ENCODE assay signal across 1 cellular context in the genomic region with DNA sequence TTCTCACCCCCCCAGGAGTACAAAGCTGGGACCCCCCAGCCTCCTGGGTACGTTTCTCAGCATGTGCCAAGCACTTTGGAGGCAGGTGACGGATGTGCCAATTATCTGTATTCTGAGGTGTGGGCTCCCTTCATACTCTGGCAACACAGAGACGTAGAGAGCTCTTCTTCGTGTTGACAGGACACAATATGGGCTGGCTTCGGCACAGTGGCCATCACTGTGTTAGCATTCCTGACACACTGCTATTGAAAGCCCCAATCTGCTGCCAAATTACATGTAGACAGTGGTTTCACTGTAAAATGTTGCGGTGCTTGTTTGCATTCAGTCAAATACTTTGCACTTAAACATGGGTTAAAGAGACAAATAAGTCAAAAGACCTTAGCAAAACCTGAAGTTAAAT.
TF ChIP-seq lines count a peak whose summit lies in the region.

No MANE protein-coding gene starts in this region.

TF ChIP-seq in IMR-90, 13 proteins besides CTCF, POLR2A, EP300 and RAD21 (continued from another document):
- TF ChIP-seq, protein P1, sequence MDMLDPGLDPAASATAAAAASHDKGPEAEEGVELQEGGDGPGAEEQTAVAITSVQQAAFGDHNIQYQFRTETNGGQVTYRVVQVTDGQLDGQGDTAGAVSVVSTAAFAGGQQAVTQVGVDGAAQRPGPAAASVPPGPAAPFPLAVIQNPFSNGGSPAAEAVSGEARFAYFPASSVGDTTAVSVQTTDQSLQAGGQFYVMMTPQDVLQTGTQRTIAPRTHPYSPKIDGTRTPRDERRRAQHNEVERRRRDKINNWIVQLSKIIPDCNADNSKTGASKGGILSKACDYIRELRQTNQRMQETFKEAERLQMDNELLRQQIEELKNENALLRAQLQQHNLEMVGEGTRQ (IDR thresholded peaks at IDR 0.05; ENCODE audit: low read depth, low read length): no peak
- TF ChIP-seq MXI1 (IDR thresholded peaks at IDR 0.05; ENCODE audit: borderline replicate concordance, low read depth, low read length) (no peak), BHLHE40 (IDR thresholded peaks at IDR 0.05; ENCODE audit: low read depth, low read length) (no peak)
